ENCODE assay signal across 21 cellular contexts in genomic region chr1:155691992-155692528, GRCh38. TPM values are rescaled to one million over a fixed set of nuclear protein-coding genes. Genes with fewer than 3 reads are reported as not detected.
A peak's percentile ranks its signal among the peaks of the same experiment; 100 is the strongest.
DNase-seq lines count a peak whose midpoint lies in the region; ATAC-seq and TF ChIP-seq lines count a peak whose summit lies in the region.
"Had no signal": no experiment of that assay in that cellular context is flagged by ENCODE, and none has a peak within 500 bp of the region (broad histone marks: within the 10 kb centered on the region; RNA-seq: fewer than 3 reads in every experiment).

No MANE protein-coding gene starts in this region.

- TF ChIP-seq CTCF in brain (conservative IDR thresholded peaks at IDR 0.05) (no peak), neural crest cell (conservative IDR thresholded peaks at IDR 0.05) (no peak)

- peaks cover 34% of the 10 kb centered on the region for H3K36me3 Mint-ChIP-seq in activated T-cell treated with anti-CD3 and anti-CD28 coated beads, Interleukin-2, amount 50 U/mL, for 4 hours (ENCODE audit: insufficient read depth)
- peaks cover 60% of the 10 kb centered on the region for H3K36me3 Mint-ChIP-seq in brain
- H3K36me3 Mint-ChIP-seq in neural crest cell (ENCODE audit: low read depth), result peaks cover 36% of the 10 kb centered on the region

- peaks cover 68% of the 10 kb centered on the region for H3K4me1 Mint-ChIP-seq in activated T-cell treated with anti-CD3 and anti-CD28 coated beads, Interleukin-2, amount 50 U/mL, for 4 hours (ENCODE audit: low read depth)
- peaks cover 68% of the 10 kb centered on the region for H3K4me1 Mint-ChIP-seq in brain
- peaks cover 45% of the 10 kb centered on the region for H3K4me1 Mint-ChIP-seq in neural crest cell

- no peak for DNase-seq in activated T-cell treated with anti-CD3 and anti-CD28 coated beads, Interleukin-2, amount 50 U/mL, for 4 hours
- no peak for DNase-seq in activated T-cell treated with anti-CD3 and anti-CD28 coated beads, Interleukin-2, amount 50 U/mL, for 48 hours
- DNase-seq in NCI-H82 (lab: John Stamatoyannopoulos, UW) (peak; percentile 98), neural crest cell (ENCODE audit: low read depth, low spot score) (no peak), NCI-H1930 (lab: John Stamatoyannopoulos, UW) (no peak), foreskin melanocyte (no peak)
- no peak for DNase-seq in effector CD4-positive, alpha-beta T cell
- DNase-seq: activated CD4-positive, alpha-beta memory T cell treated with anti-CD3 and anti-CD28 coated beads for 36 hours; activated gamma-delta T cell treated with Interleukin-2 at 50 U/mL for 16 hours; AML-193; aorta; CD8-positive, alpha-beta T cell; central memory CD4-positive, alpha-beta T cell; dermis blood vessel endothelial cell; DMS79 treated with DMSO at 0.1 percent for 48 hours; mammary epithelial cell; NCI-H1105 treated with DMSO at 0.1 percent for 48 hours; Right ventricle myocardium superior; stimulated activated CD4-positive, alpha-beta T cell treated with anti-CD3 and anti-CD28 coated beads, Interleukin-2, amount 100 ng/mL, for 24 hours; T1000 had no signal

- H3K27me3 Mint-ChIP-seq in activated T-cell treated with anti-CD3 and anti-CD28 coated beads, Interleukin-2, amount 50 U/mL, for 4 hours (ENCODE audit: low read depth), result no peaks in the 10 kb centered on the region
- H3K27me3 Mint-ChIP-seq in brain, result peaks cover 13% of the 10 kb centered on the region
- H3K27me3 Mint-ChIP-seq in neural crest cell (ENCODE audit: low read depth), result no peaks in the 10 kb centered on the region
- H3K27me3 Mint-ChIP-seq: activated CD4-positive, alpha-beta memory T cell treated with anti-CD3 and anti-CD28 coated beads for 36 hours had no signal

- no peak for ATAC-seq in activated T-cell treated with anti-CD3 and anti-CD28 coated beads, Interleukin-2, amount 50 U/mL, for 4 hours
- ATAC-seq: CD8-positive, alpha-beta T cell had no signal

- H3K4me3 Mint-ChIP-seq in activated T-cell treated with anti-CD3 and anti-CD28 coated beads, Interleukin-2, amount 50 U/mL, for 4 hours, result peak overlapping the region; percentile 97
- peak overlapping the region; percentile 64 to 98 (median 80) for H3K4me3 Mint-ChIP-seq in brain
- peak overlapping the region; percentile 72 for H3K4me3 Mint-ChIP-seq in neural crest cell

- peak overlapping the region in 2 of 5 experiments; percentile 72 to 78 for H3K27ac Mint-ChIP-seq in brain
- peak overlapping the region; percentile 24 for H3K27ac Mint-ChIP-seq in neural crest cell (ENCODE audit: unreplicated experiment)
- H3K27ac Mint-ChIP-seq: activated CD4-positive, alpha-beta memory T cell treated with anti-CD3 and anti-CD28 coated beads for 36 hours; CD8-positive, alpha-beta T cell had no signal

- H3K9me3 Mint-ChIP-seq in activated T-cell treated with anti-CD3 and anti-CD28 coated beads, Interleukin-2, amount 50 U/mL, for 4 hours, result no peaks in the 10 kb centered on the region
- H3K9me3 Mint-ChIP-seq in brain, result peaks cover 0 to 10% (median 1%) of the 10 kb centered on the region in 5 experiments
- H3K9me3 Mint-ChIP-seq in neural crest cell, result peaks cover 5% of the 10 kb centered on the region
- H3K9me3 Mint-ChIP-seq: CD8-positive, alpha-beta T cell had no signal

RNA-seq across cellular contexts. Expression of gene DAP3, which starts 3.2 kb away (rescaled TPM):
- total RNA-seq in activated T-cell treated with anti-CD3 and anti-CD28 coated beads, Interleukin-2, amount 50 U/mL, for 4 hours, result 100 to 1,000 TPM; 194 to 197 (median 196) TPM
- 82.4 TPM for polyA plus RNA-seq in brain (ENCODE audit: insufficient read depth, low read depth, low replicate concordance)
- 113 and 114 TPM in 2 replicates for total RNA-seq in neural crest cell

RNA-seq across cellular contexts. Expression of gene YY1AP1, which starts 3.5 kb away (rescaled TPM):
- total RNA-seq in activated T-cell treated with anti-CD3 and anti-CD28 coated beads, Interleukin-2, amount 50 U/mL, for 4 hours, result 10 to 100 TPM; 44.9 to 52.7 (median 50.1) TPM
- polyA plus RNA-seq in brain (ENCODE audit: insufficient read depth, low read depth, low replicate concordance), result 70.1 TPM
- 53.9 and 54.5 TPM in 2 replicates for total RNA-seq in neural crest cell
